Comparison of ENCODE assay signal across 1 cellular context in genomic region chr7:127392182-127392565, GRCh38.
A peak's percentile ranks its signal among the peaks of the same experiment; 100 is the strongest.
TF ChIP-seq lines count a peak whose summit lies in the region.

No MANE protein-coding gene starts in this region.

TF ChIP-seq in HepG2, 621 proteins besides CTCF, POLR2A, EP300 and RAD21 (continued from another document and continues in another):
- TF ChIP-seq, protein P1, sequence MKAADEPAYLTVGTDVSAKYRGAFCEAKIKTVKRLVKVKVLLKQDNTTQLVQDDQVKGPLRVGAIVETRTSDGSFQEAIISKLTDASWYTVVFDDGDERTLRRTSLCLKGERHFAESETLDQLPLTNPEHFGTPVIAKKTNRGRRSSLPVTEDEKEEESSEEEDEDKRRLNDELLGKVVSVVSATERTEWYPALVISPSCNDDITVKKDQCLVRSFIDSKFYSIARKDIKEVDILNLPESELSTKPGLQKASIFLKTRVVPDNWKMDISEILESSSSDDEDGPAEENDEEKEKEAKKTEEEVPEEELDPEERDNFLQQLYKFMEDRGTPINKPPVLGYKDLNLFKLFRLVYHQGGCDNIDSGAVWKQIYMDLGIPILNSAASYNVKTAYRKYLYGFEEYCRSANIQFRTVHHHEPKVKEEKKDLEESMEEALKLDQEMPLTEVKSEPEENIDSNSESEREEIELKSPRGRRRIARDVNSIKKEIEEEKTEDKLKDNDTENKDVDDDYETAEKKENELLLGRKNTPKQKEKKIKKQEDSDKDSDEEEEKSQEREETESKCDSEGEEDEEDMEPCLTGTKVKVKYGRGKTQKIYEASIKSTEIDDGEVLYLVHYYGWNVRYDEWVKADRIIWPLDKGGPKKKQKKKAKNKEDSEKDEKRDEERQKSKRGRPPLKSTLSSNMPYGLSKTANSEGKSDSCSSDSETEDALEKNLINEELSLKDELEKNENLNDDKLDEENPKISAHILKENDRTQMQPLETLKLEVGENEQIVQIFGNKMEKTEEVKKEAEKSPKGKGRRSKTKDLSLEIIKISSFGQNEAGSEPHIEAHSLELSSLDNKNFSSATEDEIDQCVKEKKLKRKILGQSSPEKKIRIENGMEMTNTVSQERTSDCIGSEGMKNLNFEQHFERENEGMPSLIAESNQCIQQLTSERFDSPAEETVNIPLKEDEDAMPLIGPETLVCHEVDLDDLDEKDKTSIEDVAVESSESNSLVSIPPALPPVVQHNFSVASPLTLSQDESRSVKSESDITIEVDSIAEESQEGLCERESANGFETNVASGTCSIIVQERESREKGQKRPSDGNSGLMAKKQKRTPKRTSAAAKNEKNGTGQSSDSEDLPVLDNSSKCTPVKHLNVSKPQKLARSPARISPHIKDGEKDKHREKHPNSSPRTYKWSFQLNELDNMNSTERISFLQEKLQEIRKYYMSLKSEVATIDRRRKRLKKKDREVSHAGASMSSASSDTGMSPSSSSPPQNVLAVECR (CRISPR knock-in tag; IDR thresholded peaks at IDR 0.05; ENCODE audit: borderline replicate concordance): peak; percentile 64; the same call in 1 of the 2 replicates
- 0 out of 2 replicates have a peak, but pooled peaks have one; percentile 8 for TF ChIP-seq ZGPAT (CRISPR knock-in tag; IDR thresholded peaks at IDR 0.05)
- TF ChIP-seq ASH2L (IDR thresholded peaks at IDR 0.05; ENCODE audit: insufficient read length, low read depth, low read length): peak; percentile 95
- peak; percentile 48; the same call in 1 of the 2 replicates for TF ChIP-seq ZNF768 (CRISPR knock-in tag; IDR thresholded peaks at IDR 0.05)
- TF ChIP-seq LBX2 (CRISPR knock-in tag; IDR thresholded peaks at IDR 0.05; ENCODE audit: borderline replicate concordance): no peak
- TF ChIP-seq SPEN (CRISPR knock-in tag; IDR thresholded peaks at IDR 0.05; ENCODE audit: low read depth): peak; percentile 44; the same call in 1 of the 2 replicates
- TF ChIP-seq FIP1L1 (IDR thresholded peaks at IDR 0.05; ENCODE audit: borderline replicate concordance, insufficient read depth, low read depth, low read length): 0 out of 2 replicates have a peak, but pooled peaks have one; percentile 61
- TF ChIP-seq NPAS2 (CRISPR knock-in tag; IDR thresholded peaks at IDR 0.05; ENCODE audit: borderline replicate concordance): no peak
- no peak for TF ChIP-seq KLF9 (CRISPR knock-in tag; IDR thresholded peaks at IDR 0.05; ENCODE audit: low read depth)
- TF ChIP-seq, protein P2, sequence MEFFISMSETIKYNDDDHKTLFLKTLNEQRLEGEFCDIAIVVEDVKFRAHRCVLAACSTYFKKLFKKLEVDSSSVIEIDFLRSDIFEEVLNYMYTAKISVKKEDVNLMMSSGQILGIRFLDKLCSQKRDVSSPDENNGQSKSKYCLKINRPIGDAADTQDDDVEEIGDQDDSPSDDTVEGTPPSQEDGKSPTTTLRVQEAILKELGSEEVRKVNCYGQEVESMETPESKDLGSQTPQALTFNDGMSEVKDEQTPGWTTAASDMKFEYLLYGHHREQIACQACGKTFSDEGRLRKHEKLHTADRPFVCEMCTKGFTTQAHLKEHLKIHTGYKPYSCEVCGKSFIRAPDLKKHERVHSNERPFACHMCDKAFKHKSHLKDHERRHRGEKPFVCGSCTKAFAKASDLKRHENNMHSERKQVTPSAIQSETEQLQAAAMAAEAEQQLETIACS (CRISPR knock-in tag; IDR thresholded peaks at IDR 0.05): 0 out of 2 replicates have a peak, but pooled peaks have one; percentile 9
- peak; percentile 50; the same call in 1 of the 2 replicates for TF ChIP-seq JUNB (CRISPR knock-in tag; IDR thresholded peaks at IDR 0.05; ENCODE audit: borderline replicate concordance)
- TF ChIP-seq, protein P3, sequence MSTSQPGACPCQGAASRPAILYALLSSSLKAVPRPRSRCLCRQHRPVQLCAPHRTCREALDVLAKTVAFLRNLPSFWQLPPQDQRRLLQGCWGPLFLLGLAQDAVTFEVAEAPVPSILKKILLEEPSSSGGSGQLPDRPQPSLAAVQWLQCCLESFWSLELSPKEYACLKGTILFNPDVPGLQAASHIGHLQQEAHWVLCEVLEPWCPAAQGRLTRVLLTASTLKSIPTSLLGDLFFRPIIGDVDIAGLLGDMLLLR (CRISPR knock-in tag; IDR thresholded peaks at IDR 0.05): peak; percentile 27
- TF ChIP-seq MED8 (CRISPR knock-in tag; IDR thresholded peaks at IDR 0.05; ENCODE audit: insufficient replicate concordance): peak; percentile 56
- no peak for TF ChIP-seq SRY (CRISPR knock-in tag; IDR thresholded peaks at IDR 0.05)
- TF ChIP-seq ZC3H13 (CRISPR knock-in tag; IDR thresholded peaks at IDR 0.05): peak; percentile 72; the same call in 1 of the 2 replicates
- TF ChIP-seq YEATS4 (CRISPR knock-in tag; IDR thresholded peaks at IDR 0.05; ENCODE audit: borderline replicate concordance): 0 out of 2 replicates have a peak, but pooled peaks have one; percentile 33
- TF ChIP-seq AGO2 (optimal IDR thresholded peaks at IDR 0.05; ENCODE audit: low read depth, low read length): peak; percentile 87
- peak; percentile 65; the same call in 1 of the 2 replicates for TF ChIP-seq ZFP91 (CRISPR knock-in tag; IDR thresholded peaks at IDR 0.05; ENCODE audit: borderline replicate concordance)
- TF ChIP-seq, protein P4, sequence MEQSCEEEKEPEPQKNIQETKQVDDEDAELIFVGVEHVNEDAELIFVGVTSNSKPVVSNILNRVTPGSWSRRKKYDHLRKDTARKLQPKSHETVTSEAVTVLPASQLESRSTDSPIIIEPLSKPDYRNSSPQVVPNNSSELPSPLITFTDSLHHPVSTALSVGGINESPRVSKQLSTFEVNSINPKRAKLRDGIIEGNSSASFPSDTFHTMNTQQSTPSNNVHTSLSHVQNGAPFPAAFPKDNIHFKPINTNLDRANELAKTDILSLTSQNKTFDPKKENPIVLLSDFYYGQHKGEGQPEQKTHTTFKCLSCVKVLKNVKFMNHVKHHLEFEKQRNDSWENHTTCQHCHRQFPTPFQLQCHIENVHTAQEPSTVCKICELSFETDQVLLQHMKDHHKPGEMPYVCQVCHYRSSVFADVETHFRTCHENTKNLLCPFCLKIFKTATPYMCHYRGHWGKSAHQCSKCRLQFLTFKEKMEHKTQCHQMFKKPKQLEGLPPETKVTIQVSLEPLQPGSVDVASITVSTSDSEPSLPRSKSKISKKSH (CRISPR knock-in tag; IDR thresholded peaks at IDR 0.05; ENCODE audit: borderline replicate concordance): no peak
- TF ChIP-seq YY1 (IDR thresholded peaks at IDR 0.05; ENCODE audit: insufficient read depth, insufficient replicate concordance, low read depth, low read length): peak; percentile 35
- 0 out of 2 replicates have a peak, but pooled peaks have one; percentile 9 for TF ChIP-seq ZBTB26 (CRISPR knock-in tag; IDR thresholded peaks at IDR 0.05; ENCODE audit: borderline replicate concordance)
- TF ChIP-seq EED (CRISPR knock-in tag; IDR thresholded peaks at IDR 0.05): 0 out of 2 replicates have a peak, but pooled peaks have one; percentile 12
- TF ChIP-seq BRD4 (CRISPR knock-in tag; IDR thresholded peaks at IDR 0.05): no peak
- TF ChIP-seq UBTF (CRISPR knock-in tag; IDR thresholded peaks at IDR 0.05): peak; percentile 89; the same call in 1 of the 2 replicates
- TF ChIP-seq ZMYM4 (CRISPR knock-in tag; IDR thresholded peaks at IDR 0.05): no peak; the same call in 1 of the 2 replicates
- no peak for TF ChIP-seq SOX6 (IDR thresholded peaks at IDR 0.05)
- 0 out of 2 replicates have a peak, but pooled peaks have one; percentile 42 for TF ChIP-seq SOX6 (CRISPR knock-in tag; IDR thresholded peaks at IDR 0.05)
- no peak for TF ChIP-seq ZBTB21 (CRISPR knock-in tag; IDR thresholded peaks at IDR 0.05)
- 0 out of 2 replicates have a peak, but pooled peaks have one; percentile 63 for TF ChIP-seq EEA1 (CRISPR knock-in tag; IDR thresholded peaks at IDR 0.05; ENCODE audit: borderline replicate concordance)
- TF ChIP-seq CHD2 (IDR thresholded peaks at IDR 0.05; ENCODE audit: low read depth, low read length): peak; percentile 77
- TF ChIP-seq NFKBIZ (CRISPR knock-in tag; IDR thresholded peaks at IDR 0.05): no peak
